In the genomic region with DNA sequence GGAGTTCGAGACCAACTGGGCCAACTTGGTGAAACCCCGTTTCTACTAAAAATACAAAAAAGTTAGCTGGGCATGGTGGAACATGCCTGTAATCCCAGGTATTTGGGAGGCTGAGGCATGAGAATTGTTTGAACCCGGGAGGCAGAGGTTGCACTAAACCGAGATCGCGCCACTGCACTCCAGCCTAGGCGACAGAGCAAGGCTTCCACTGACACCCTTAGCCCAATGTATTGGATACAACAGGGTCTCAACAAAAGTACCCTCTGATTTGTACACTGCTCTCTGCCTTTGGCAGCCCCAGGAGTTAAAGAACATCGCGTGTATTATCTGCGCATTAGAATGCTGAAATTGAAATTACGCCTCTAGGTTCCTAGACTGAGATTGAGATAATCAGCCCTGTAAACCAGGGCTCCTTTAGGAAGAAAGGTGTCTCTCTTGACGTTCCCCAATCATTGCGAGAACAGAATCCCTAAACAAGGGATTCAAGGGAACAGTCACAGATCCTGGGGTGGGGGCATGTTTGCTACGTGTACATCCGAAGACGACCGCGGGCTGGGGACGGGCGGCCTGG, we compare ENCODE assay signal across 8 cellular contexts. TPM values are rescaled to one million over a fixed set of nuclear protein-coding genes. Genes with fewer than 3 reads are reported as not detected.
DNase-seq lines count a peak whose midpoint lies in the region; ATAC-seq and TF ChIP-seq lines count a peak whose summit lies in the region.

No MANE protein-coding gene starts in this region.

- H3K9ac ChIP-seq in OCI-LY3 (ENCODE audit: low read length): peak overlapping the region; percentile 92

- H3K27ac ChIP-seq in heart left ventricle (peak overlapping the region; percentile 53 to 98 (median 91)), OCI-LY3 (ENCODE audit: low read length) (peak overlapping the region; percentile 74), osteoblast (ENCODE audit: low read depth, low read length) (peak overlapping the region; percentile 87)

- TF ChIP-seq POLR2A in heart left ventricle (IDR thresholded peaks at IDR 0.05): no peak

- DNase-seq in heart left ventricle (no peak), Right ventricle myocardium inferior (ENCODE audit: missing footprints) (no peak), endothelial cell (ENCODE audit: low spot score) (no peak), osteoblast (ENCODE audit: insufficient read length, low spot score, missing footprints) (peak; percentile 73), NCI-H1048 (lab: John Stamatoyannopoulos, UW) (no peak), NCI-H345 treated with DMSO at 0.1 percent for 48 hours (lab: John Stamatoyannopoulos, UW; ENCODE audit: unreplicated experiment) (no peak)
- no peak for DNase-seq in stimulated activated CD8-positive, alpha-beta memory T cell treated with anti-CD3 and anti-CD28 coated beads, Interleukin-4, amount 100 ng/mL, for 48 hours

- peak overlapping the region; percentile 93 for H3K4me3 Mint-ChIP-seq in endothelial cell (ENCODE audit: unreplicated experiment)

- H3K4me2 ChIP-seq in OCI-LY3 (ENCODE audit: low read length) (peak overlapping the region; percentile 92), osteoblast (ENCODE audit: insufficient read depth, low read length) (peak overlapping the region; percentile 90)

- H3K36me3 Mint-ChIP-seq in endothelial cell (ENCODE audit: low read depth, unreplicated experiment): peaks cover 9% of the 10 kb centered on the region

- no peaks in the 10 kb centered on the region for H3K9me3 ChIP-seq in heart left ventricle
- no peaks in the 10 kb centered on the region for H3K9me3 ChIP-seq in OCI-LY3 (ENCODE audit: insufficient read depth, low read length)
- H3K9me3 ChIP-seq in osteoblast (ENCODE audit: low read depth, low read length): no peaks in the 10 kb centered on the region

- no peaks in the 10 kb centered on the region for H3K36me3 ChIP-seq in heart left ventricle
- peaks cover 2% of the 10 kb centered on the region for H3K36me3 ChIP-seq in OCI-LY3 (replicated peaks; ENCODE audit: low read depth, low read length)
- no peaks in the 10 kb centered on the region for H3K36me3 ChIP-seq in osteoblast (ENCODE audit: insufficient read depth, low read length)

- H3K4me3 ChIP-seq in heart left ventricle (peak overlapping the region; percentile 54 to 99 (median 85)), OCI-LY3 (ENCODE audit: low read length) (peak overlapping the region; percentile 90), osteoblast (ENCODE audit: insufficient read depth, low read length) (peak overlapping the region; percentile 93)

- H3K27me3 ChIP-seq in heart left ventricle (no peaks in the 10 kb centered on the region), OCI-LY3 (ENCODE audit: low read depth, low read length) (no peaks in the 10 kb centered on the region), osteoblast (ENCODE audit: insufficient read depth, low read length) (no peaks in the 10 kb centered on the region)

- H3K27ac Mint-ChIP-seq in endothelial cell (ENCODE audit: unreplicated experiment): peak overlapping the region; percentile 94

- peaks cover 11% of the 10 kb centered on the region for H3K4me1 Mint-ChIP-seq in endothelial cell (ENCODE audit: unreplicated experiment)

- H3K4me1 ChIP-seq in heart left ventricle (peaks cover 0 to 30% (median 16%) of the 10 kb centered on the region in 12 donors), OCI-LY3 (ENCODE audit: low read length) (peaks cover 21% of the 10 kb centered on the region), osteoblast (ENCODE audit: insufficient read depth, low read length) (peaks cover 30% of the 10 kb centered on the region)

- ATAC-seq in heart left ventricle (no peak), Right ventricle myocardium inferior (no peak)

- peaks cover 39% of the 10 kb centered on the region for H3K79me2 ChIP-seq in OCI-LY3 (ENCODE audit: low read length)
- peaks cover 36% of the 10 kb centered on the region for H3K79me2 ChIP-seq in osteoblast (ENCODE audit: insufficient read depth, low read length)

- peaks cover 24% of the 10 kb centered on the region for H4K20me1 ChIP-seq in OCI-LY3 (ENCODE audit: insufficient read depth, low read length)
- H4K20me1 ChIP-seq in osteoblast (ENCODE audit: insufficient read depth, low read length): no peaks in the 10 kb centered on the region

- 21 to 35% (median 26%) methylated on average over 14 to 20 of the region's 20 CpGs for WGBS in heart left ventricle, 4 donors

- TF ChIP-seq CTCF in heart left ventricle (IDR thresholded peaks at IDR 0.05): no peak
- no peak for TF ChIP-seq CTCF in OCI-LY3 (IDR thresholded peaks at IDR 0.05; ENCODE audit: low read depth, low read length)
- TF ChIP-seq CTCF in endothelial cell (IDR thresholded peaks at IDR 0.05; ENCODE audit: unreplicated experiment): no peak
- no peak for TF ChIP-seq CTCF in osteoblast (IDR thresholded peaks at IDR 0.05; ENCODE audit: extremely low read depth, low read depth, low read length)

- H2AFZ ChIP-seq in OCI-LY3 (ENCODE audit: low read depth, low read length): peak overlapping the region; percentile 77
- H2AFZ ChIP-seq in osteoblast (ENCODE audit: low read length): peak overlapping the region; percentile 88

- no peaks in the 10 kb centered on the region for H3K9me3 Mint-ChIP-seq in endothelial cell (ENCODE audit: unreplicated experiment)

- intact Hi-C loops in heart left ventricle (cut with DNase I): loop anchor here in 6 of 10 donors (2.0 to 10.0 kb wide), 3 partner anchors 118 to 121 kb away; no protein-coding TSS in a partner anchor
- intact Hi-C loops in Right ventricle myocardium inferior (cut with DNase I): no loop called here

- peaks cover 14% of the 10 kb centered on the region for H3K27me3 Mint-ChIP-seq in endothelial cell (ENCODE audit: unreplicated experiment)

RNA-seq across cellular contexts. Expression of a gene that starts 21.9 kb away (rescaled TPM):
- total RNA-seq in heart left ventricle (100 to 1,000 TPM in 5 of 9 donors, 10 to 100 TPM in 4; 69.0 to 219 (median 111) TPM), Right ventricle myocardium inferior (94.0 TPM), endothelial cell (ENCODE audit: unreplicated experiment) (154 TPM), osteoblast (316 and 317 TPM in 2 replicates)
- 100 to 1,000 TPM in 1 of 2 donors, 10 to 100 TPM in 1; 18.4 to 153 TPM for polyA plus RNA-seq in heart left ventricle
